1 cellular context compared by ENCODE assay signal in genomic region chr3:45145681-45146614, GRCh38.
TF ChIP-seq lines count a peak whose summit lies in the region.

A gene with protein sequence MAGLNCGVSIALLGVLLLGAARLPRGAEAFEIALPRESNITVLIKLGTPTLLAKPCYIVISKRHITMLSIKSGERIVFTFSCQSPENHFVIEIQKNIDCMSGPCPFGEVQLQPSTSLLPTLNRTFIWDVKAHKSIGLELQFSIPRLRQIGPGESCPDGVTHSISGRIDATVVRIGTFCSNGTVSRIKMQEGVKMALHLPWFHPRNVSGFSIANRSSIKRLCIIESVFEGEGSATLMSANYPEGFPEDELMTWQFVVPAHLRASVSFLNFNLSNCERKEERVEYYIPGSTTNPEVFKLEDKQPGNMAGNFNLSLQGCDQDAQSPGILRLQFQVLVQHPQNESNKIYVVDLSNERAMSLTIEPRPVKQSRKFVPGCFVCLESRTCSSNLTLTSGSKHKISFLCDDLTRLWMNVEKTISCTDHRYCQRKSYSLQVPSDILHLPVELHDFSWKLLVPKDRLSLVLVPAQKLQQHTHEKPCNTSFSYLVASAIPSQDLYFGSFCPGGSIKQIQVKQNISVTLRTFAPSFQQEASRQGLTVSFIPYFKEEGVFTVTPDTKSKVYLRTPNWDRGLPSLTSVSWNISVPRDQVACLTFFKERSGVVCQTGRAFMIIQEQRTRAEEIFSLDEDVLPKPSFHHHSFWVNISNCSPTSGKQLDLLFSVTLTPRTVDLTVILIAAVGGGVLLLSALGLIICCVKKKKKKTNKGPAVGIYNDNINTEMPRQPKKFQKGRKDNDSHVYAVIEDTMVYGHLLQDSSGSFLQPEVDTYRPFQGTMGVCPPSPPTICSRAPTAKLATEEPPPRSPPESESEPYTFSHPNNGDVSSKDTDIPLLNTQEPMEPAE (minus strand): TSS chr3:45146378. CDS start chr3:45146287, 91 bp downstream.

TF ChIP-seq in K562, 482 proteins besides CTCF, POLR2A, EP300 and RAD21 (continued from another document and continues in another):
- TF ChIP-seq, protein P1, sequence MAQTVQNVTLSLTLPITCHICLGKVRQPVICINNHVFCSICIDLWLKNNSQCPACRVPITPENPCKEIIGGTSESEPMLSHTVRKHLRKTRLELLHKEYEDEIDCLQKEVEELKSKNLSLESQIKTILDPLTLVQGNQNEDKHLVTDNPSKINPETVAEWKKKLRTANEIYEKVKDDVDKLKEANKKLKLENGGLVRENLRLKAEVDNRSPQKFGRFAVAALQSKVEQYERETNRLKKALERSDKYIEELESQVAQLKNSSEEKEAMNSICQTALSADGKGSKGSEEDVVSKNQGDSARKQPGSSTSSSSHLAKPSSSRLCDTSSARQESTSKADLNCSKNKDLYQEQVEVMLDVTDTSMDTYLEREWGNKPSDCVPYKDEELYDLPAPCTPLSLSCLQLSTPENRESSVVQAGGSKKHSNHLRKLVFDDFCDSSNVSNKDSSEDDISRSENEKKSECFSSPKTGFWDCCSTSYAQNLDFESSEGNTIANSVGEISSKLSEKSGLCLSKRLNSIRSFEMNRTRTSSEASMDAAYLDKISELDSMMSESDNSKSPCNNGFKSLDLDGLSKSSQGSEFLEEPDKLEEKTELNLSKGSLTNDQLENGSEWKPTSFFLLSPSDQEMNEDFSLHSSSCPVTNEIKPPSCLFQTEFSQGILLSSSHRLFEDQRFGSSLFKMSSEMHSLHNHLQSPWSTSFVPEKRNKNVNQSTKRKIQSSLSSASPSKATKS (CRISPR knock-in tag; IDR thresholded peaks at IDR 0.05), result no peak
- TF ChIP-seq POLR2G (IDR thresholded peaks at IDR 0.05; ENCODE audit: low read depth, low read length), result peak; percentile 68
- no peak for TF ChIP-seq GATA2 (CRISPR knock-in tag; IDR thresholded peaks at IDR 0.05)
- TF ChIP-seq USF2 (CRISPR knock-in tag; IDR thresholded peaks at IDR 0.05), result no peak
- no peak for TF ChIP-seq MITF (IDR thresholded peaks at IDR 0.05)
- peak; percentile 30 for TF ChIP-seq KDM5B (IDR thresholded peaks at IDR 0.05; ENCODE audit: insufficient replicate concordance, low read depth, low read length)
- TF ChIP-seq RBFOX2 (IDR thresholded peaks at IDR 0.05; ENCODE audit: low read depth, low read length), result peak; percentile 69
- TF ChIP-seq ZNF316 (IDR thresholded peaks at IDR 0.05), result no peak
- no peak for TF ChIP-seq GMEB1 (CRISPR knock-in tag; IDR thresholded peaks at IDR 0.05)
- TF ChIP-seq MXI1 (IDR thresholded peaks at IDR 0.05; ENCODE audit: low read depth, low read length), result no peak
- no peak for TF ChIP-seq PHF20 (IDR thresholded peaks at IDR 0.05; ENCODE audit: partially characterized antibody)
- TF ChIP-seq VEZF1 (CRISPR knock-in tag; IDR thresholded peaks at IDR 0.05), result no peak
- no peak for TF ChIP-seq ZNF507 (tag; conservative IDR thresholded peaks at IDR 0.05)
- TF ChIP-seq NFXL1 (CRISPR knock-in tag; IDR thresholded peaks at IDR 0.05), result no peak
- TF ChIP-seq SPI1 (IDR thresholded peaks at IDR 0.05; ENCODE audit: borderline replicate concordance, low read depth, low read length), result no peak
- TF ChIP-seq, protein P2, sequence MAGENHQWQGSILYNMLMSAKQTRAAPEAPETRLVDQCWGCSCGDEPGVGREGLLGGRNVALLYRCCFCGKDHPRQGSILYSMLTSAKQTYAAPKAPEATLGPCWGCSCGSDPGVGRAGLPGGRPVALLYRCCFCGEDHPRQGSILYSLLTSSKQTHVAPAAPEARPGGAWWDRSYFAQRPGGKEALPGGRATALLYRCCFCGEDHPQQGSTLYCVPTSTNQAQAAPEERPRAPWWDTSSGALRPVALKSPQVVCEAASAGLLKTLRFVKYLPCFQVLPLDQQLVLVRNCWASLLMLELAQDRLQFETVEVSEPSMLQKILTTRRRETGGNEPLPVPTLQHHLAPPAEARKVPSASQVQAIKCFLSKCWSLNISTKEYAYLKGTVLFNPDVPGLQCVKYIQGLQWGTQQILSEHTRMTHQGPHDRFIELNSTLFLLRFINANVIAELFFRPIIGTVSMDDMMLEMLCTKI (IDR thresholded peaks at IDR 0.05; ENCODE audit: partially characterized antibody), result no peak
- no peak for TF ChIP-seq ZNF3 (CRISPR knock-in tag; IDR thresholded peaks at IDR 0.05)
- no peak for TF ChIP-seq ZNF717 (CRISPR knock-in tag; IDR thresholded peaks at IDR 0.05)
- TF ChIP-seq, protein P3, sequence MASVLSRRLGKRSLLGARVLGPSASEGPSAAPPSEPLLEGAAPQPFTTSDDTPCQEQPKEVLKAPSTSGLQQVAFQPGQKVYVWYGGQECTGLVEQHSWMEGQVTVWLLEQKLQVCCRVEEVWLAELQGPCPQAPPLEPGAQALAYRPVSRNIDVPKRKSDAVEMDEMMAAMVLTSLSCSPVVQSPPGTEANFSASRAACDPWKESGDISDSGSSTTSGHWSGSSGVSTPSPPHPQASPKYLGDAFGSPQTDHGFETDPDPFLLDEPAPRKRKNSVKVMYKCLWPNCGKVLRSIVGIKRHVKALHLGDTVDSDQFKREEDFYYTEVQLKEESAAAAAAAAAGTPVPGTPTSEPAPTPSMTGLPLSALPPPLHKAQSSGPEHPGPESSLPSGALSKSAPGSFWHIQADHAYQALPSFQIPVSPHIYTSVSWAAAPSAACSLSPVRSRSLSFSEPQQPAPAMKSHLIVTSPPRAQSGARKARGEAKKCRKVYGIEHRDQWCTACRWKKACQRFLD (CRISPR knock-in tag; IDR thresholded peaks at IDR 0.05), result no peak
- no peak for TF ChIP-seq ZNF212 (CRISPR knock-in tag; IDR thresholded peaks at IDR 0.05)
- no peak for TF ChIP-seq PYGO2 (tag; IDR thresholded peaks at IDR 0.05)
- TF ChIP-seq KLF1 (tag; IDR thresholded peaks at IDR 0.05), result no peak
- TF ChIP-seq RBBP5 (IDR thresholded peaks at IDR 0.05; ENCODE audit: borderline replicate concordance, insufficient read depth, low read length, poor library complexity, severe bottlenecking), result peak; percentile 41
- no peak for TF ChIP-seq ZNF583 (CRISPR knock-in tag; IDR thresholded peaks at IDR 0.05)
- no peak for TF ChIP-seq DMBX1 (CRISPR knock-in tag; IDR thresholded peaks at IDR 0.05; ENCODE audit: borderline replicate concordance)
- no peak for TF ChIP-seq MIER1 (IDR thresholded peaks at IDR 0.05; ENCODE audit: low read depth)
- TF ChIP-seq PHF8 (IDR thresholded peaks at IDR 0.05; ENCODE audit: borderline replicate concordance, low read length), result peak; percentile 34; the same call in 1 of the 2 replicates
- no peak for TF ChIP-seq E2F1 (CRISPR knock-in tag; IDR thresholded peaks at IDR 0.05)
- TF ChIP-seq HLTF (IDR thresholded peaks at IDR 0.05), result no peak
- TF ChIP-seq ZNF785 (CRISPR knock-in tag; IDR thresholded peaks at IDR 0.05), result no peak
- 0 out of 2 replicates have a peak, but pooled peaks have one; percentile 21 for TF ChIP-seq CTBP1 (IDR thresholded peaks at IDR 0.05; ENCODE audit: borderline replicate concordance)
- TF ChIP-seq PHB (CRISPR knock-in tag; IDR thresholded peaks at IDR 0.05), result no peak
- TF ChIP-seq NFIC (IDR thresholded peaks at IDR 0.05), result no peak
- TF ChIP-seq FOXJ3 (CRISPR knock-in tag; IDR thresholded peaks at IDR 0.05), result no peak
- TF ChIP-seq GTF2F1 (IDR thresholded peaks at IDR 0.05; ENCODE audit: low read depth, low read length), result no peak
- TF ChIP-seq E2F5 (CRISPR knock-in tag; IDR thresholded peaks at IDR 0.05), result no peak
- TF ChIP-seq SLC30A9 (CRISPR knock-in tag; IDR thresholded peaks at IDR 0.05), result no peak
- no peak for TF ChIP-seq ZNF143 (CRISPR knock-in tag; IDR thresholded peaks at IDR 0.05)
- TF ChIP-seq E2F6 (IDR thresholded peaks at IDR 0.05; ENCODE audit: borderline replicate concordance in 1 of 2, extremely low read depth in 1 of 2, insufficient read depth in 1 of 2, insufficient read length in 1 of 2, low read depth in 1 of 2, low read length in 1 of 2, poor library complexity in 1 of 2, severe bottlenecking in 1 of 2), result peak; percentile 46 to 78
- no peak for TF ChIP-seq ZNF695 (CRISPR knock-in tag; IDR thresholded peaks at IDR 0.05)
- no peak for TF ChIP-seq ZNF354B (CRISPR knock-in tag; IDR thresholded peaks at IDR 0.05)
- TF ChIP-seq MEF2D (tag; conservative IDR thresholded peaks at IDR 0.05; ENCODE audit: low read depth), result no peak
- no peak for TF ChIP-seq RFX7 (CRISPR knock-in tag; IDR thresholded peaks at IDR 0.05)
- TF ChIP-seq YY1 (IDR thresholded peaks at IDR 0.05; ENCODE audit: borderline replicate concordance in 1 of 3, control insufficient read depth in 1 of 3, extremely low read depth in 1 of 3, insufficient read depth in 3 of 3, insufficient read length in 1 of 3, insufficient replicate concordance in 2 of 3, low read depth in 1 of 3, low read length in 2 of 3), result peak in 1 of 3 experiments; percentile 13
- no peak for TF ChIP-seq NFE2L1 (tag; IDR thresholded peaks at IDR 0.05; ENCODE audit: borderline replicate concordance, low read depth)
- no peak for TF ChIP-seq SREBF2 (CRISPR knock-in tag; IDR thresholded peaks at IDR 0.05)
